Comparison of ENCODE assay signal across 1 cellular context in genomic region chr3:51995346-51996156, GRCh38.
TF ChIP-seq lines count a peak whose summit lies in the region.

Gene RPL29 (minus strand): TSS chr3:51995895. CDS start chr3:51995461, 434 bp downstream.

TF ChIP-seq in GM12878, 131 proteins besides CTCF, POLR2A, EP300 and RAD21 (continued from another document):
- peak; percentile 75; the same call in 1 of the 2 replicates for TF ChIP-seq MAX (IDR thresholded peaks at IDR 0.05; ENCODE audit: low read depth, low read length)
- TF ChIP-seq MYC (IDR thresholded peaks at IDR 0.05; ENCODE audit: insufficient read depth, insufficient read length, insufficient replicate concordance, low read length, severe bottlenecking) = peak; percentile 98
- no peak for TF ChIP-seq ZNF217 (IDR thresholded peaks at IDR 0.05)
- TF ChIP-seq BACH1 (IDR thresholded peaks at IDR 0.05; ENCODE audit: borderline replicate concordance) = peak; percentile 62; the same call in 1 of the 2 replicates
- no peak for TF ChIP-seq HDAC6 (IDR thresholded peaks at IDR 0.05; ENCODE audit: unreplicated experiment)
- TF ChIP-seq YY1 (IDR thresholded peaks at IDR 0.05; ENCODE audit: low read depth, low read length) = peak; percentile 88
- no peak; the same call in 1 of the 2 replicates for TF ChIP-seq NFIC (IDR thresholded peaks at IDR 0.05; ENCODE audit: low read depth, low read length)
- TF ChIP-seq MEF2B (IDR thresholded peaks at IDR 0.05; ENCODE audit: partially characterized antibody, poor library complexity, severe bottlenecking) = peak; percentile 33
- no peak for TF ChIP-seq NFYA (IDR thresholded peaks at IDR 0.05; ENCODE audit: borderline replicate concordance, low read depth, low read length)
- TF ChIP-seq, protein P1, sequence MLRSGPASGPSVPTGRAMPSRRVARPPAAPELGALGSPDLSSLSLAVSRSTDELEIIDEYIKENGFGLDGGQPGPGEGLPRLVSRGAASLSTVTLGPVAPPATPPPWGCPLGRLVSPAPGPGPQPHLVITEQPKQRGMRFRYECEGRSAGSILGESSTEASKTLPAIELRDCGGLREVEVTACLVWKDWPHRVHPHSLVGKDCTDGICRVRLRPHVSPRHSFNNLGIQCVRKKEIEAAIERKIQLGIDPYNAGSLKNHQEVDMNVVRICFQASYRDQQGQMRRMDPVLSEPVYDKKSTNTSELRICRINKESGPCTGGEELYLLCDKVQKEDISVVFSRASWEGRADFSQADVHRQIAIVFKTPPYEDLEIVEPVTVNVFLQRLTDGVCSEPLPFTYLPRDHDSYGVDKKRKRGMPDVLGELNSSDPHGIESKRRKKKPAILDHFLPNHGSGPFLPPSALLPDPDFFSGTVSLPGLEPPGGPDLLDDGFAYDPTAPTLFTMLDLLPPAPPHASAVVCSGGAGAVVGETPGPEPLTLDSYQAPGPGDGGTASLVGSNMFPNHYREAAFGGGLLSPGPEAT (IDR thresholded peaks at IDR 0.05; ENCODE audit: low read depth) = peak; percentile 91
- TF ChIP-seq MXI1 (IDR thresholded peaks at IDR 0.05; ENCODE audit: low read depth, low read length) = peak; percentile 88
- TF ChIP-seq, protein P2, sequence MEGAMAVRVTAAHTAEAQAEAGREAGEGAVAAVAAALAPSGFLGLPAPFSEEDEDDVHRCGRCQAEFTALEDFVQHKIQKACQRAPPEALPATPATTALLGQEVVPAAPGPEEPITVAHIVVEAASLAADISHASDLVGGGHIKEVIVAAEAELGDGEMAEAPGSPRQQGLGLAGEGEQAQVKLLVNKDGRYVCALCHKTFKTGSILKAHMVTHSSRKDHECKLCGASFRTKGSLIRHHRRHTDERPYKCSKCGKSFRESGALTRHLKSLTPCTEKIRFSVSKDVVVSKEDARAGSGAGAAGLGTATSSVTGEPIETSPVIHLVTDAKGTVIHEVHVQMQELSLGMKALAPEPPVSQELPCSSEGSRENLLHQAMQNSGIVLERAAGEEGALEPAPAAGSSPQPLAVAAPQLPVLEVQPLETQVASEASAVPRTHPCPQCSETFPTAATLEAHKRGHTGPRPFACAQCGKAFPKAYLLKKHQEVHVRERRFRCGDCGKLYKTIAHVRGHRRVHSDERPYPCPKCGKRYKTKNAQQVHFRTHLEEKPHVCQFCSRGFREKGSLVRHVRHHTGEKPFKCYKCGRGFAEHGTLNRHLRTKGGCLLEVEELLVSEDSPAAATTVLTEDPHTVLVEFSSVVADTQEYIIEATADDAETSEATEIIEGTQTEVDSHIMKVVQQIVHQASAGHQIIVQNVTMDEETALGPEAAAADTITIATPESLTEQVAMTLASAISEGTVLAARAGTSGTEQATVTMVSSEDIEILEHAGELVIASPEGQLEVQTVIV (IDR thresholded peaks at IDR 0.05; ENCODE audit: borderline replicate concordance, partially characterized antibody) = peak; percentile 59
- TF ChIP-seq ETV6 (conservative IDR thresholded peaks at IDR 0.05 in 1 of 2, IDR thresholded peaks at IDR 0.05 in 1 of 2; ENCODE audit: borderline replicate concordance in 1 of 2, low read depth in 1 of 2) = peak in 1 of 2 experiments; percentile 61; a peak in 1 of 4 replicates
- TF ChIP-seq CBFB (IDR thresholded peaks at IDR 0.05; ENCODE audit: low read depth) = peak; percentile 94
- peak; percentile 91; the same call in 1 of the 2 replicates for TF ChIP-seq ASH2L (IDR thresholded peaks at IDR 0.05; ENCODE audit: borderline replicate concordance, low read depth)
- TF ChIP-seq, protein P3, sequence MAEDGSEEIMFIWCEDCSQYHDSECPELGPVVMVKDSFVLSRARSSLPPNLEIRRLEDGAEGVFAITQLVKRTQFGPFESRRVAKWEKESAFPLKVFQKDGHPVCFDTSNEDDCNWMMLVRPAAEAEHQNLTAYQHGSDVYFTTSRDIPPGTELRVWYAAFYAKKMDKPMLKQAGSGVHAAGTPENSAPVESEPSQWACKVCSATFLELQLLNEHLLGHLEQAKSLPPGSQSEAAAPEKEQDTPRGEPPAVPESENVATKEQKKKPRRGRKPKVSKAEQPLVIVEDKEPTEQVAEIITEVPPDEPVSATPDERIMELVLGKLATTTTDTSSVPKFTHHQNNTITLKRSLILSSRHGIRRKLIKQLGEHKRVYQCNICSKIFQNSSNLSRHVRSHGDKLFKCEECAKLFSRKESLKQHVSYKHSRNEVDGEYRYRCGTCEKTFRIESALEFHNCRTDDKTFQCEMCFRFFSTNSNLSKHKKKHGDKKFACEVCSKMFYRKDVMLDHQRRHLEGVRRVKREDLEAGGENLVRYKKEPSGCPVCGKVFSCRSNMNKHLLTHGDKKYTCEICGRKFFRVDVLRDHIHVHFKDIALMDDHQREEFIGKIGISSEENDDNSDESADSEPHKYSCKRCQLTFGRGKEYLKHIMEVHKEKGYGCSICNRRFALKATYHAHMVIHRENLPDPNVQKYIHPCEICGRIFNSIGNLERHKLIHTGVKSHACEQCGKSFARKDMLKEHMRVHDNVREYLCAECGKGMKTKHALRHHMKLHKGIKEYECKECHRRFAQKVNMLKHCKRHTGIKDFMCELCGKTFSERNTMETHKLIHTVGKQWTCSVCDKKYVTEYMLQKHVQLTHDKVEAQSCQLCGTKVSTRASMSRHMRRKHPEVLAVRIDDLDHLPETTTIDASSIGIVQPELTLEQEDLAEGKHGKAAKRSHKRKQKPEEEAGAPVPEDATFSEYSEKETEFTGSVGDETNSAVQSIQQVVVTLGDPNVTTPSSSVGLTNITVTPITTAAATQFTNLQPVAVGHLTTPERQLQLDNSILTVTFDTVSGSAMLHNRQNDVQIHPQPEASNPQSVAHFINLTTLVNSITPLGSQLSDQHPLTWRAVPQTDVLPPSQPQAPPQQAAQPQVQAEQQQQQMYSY (CRISPR knock-in tag; IDR thresholded peaks at IDR 0.05) = no peak
- 0 out of 2 replicates have a peak, but pooled peaks have one; percentile 57 for TF ChIP-seq MYB (IDR thresholded peaks at IDR 0.05; ENCODE audit: borderline replicate concordance, low read depth, low read length)
- TF ChIP-seq CHD4 (IDR thresholded peaks at IDR 0.05) = no peak
- no peak for TF ChIP-seq FOXM1 (IDR thresholded peaks at IDR 0.05; ENCODE audit: low read depth, low read length)
- TF ChIP-seq CREM (IDR thresholded peaks at IDR 0.05; ENCODE audit: low read depth) = peak; percentile 91
- TF ChIP-seq IRF5 (IDR thresholded peaks at IDR 0.05; ENCODE audit: borderline replicate concordance) = no peak
- TF ChIP-seq TARDBP (IDR thresholded peaks at IDR 0.05; ENCODE audit: borderline replicate concordance) = peak; percentile 87
